ENCODE assay signal across 1 cellular context in the genomic region with DNA sequence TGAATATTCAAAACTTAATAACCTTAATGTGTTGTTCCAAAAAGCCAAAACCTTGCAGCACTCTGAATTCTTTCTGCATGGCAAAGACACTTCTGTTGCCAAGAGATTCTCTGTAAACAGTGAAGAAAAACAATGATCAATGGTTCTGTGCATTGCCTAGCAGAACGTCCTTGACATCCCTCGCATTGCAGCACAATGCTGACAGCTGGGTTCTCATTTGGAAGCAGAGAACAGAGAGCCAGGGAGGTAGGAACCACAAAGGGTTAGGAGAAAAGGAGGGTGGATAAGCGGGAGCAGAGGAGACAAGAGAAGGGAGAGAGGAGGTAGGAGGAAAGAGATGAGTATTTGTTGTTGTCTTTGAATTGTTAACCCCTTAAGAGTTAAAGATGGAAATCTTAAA.
TF ChIP-seq lines count a peak whose summit lies in the region.

No MANE protein-coding gene starts in this region.

TF ChIP-seq in GM23338, 12 proteins besides CTCF, POLR2A, EP300 and RAD21 (continued from another document):
- TF ChIP-seq POLR2AphosphoS5 (IDR thresholded peaks at IDR 0.05; ENCODE audit: low read depth): no peak
